15 cellular contexts compared by ENCODE assay signal in the genomic region with DNA sequence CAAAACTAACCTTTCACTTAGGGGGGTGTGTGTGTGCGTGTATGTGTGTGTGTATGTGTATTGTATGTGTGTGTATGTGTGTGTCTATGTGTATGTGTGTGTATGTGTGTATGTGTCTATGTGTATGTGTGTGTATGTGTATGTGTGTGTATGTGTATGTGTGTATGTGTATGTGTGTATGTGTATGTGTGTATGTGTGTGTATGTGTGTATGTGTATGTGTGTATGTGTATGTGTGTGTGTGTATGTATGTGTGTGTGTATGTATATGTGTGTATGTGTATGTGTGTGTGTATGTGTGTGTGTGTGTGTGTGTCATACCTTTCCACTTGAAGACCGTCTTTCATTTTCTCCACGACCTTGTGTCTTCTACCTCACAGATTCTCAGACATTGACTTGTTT. TPM values are rescaled to one million over a fixed set of nuclear protein-coding genes. Genes with fewer than 3 reads are reported as not detected.
DNase-seq lines count a peak whose midpoint lies in the region; ATAC-seq, FAIRE-seq and TF ChIP-seq lines count a peak whose summit lies in the region.
"Had no signal": no experiment of that assay in that cellular context is flagged by ENCODE, and none has a peak within 500 bp of the region (broad histone marks: within the 10 kb centered on the region; RNA-seq: fewer than 3 reads in every experiment).

No MANE protein-coding gene starts in this region.

- intact Hi-C loops in CD4-positive, alpha-beta memory T cell (cut with micrococcal nuclease) = loop anchor here (1.0 to 5.0 kb wide), 2 partner anchors 48 to 63 kb away; no protein-coding TSS in a partner anchor

- peak overlapping the region in 1 of 7 donors; percentile 71 for H3K27ac Mint-ChIP-seq in CD4-positive, alpha-beta memory T cell
- peak overlapping the region in 1 of 2 donors; percentile 20 for H3K27ac Mint-ChIP-seq in T-cell
- peak overlapping the region in 2 of 6 donors; percentile 38 to 62 for H3K27ac Mint-ChIP-seq in immature natural killer cell
- H3K27ac Mint-ChIP-seq in HFFc6 = no peak overlapping the region
- H3K27ac Mint-ChIP-seq: activated CD8-positive, alpha-beta T cell treated with anti-CD3 and anti-CD28 coated beads, Interleukin-2, amount 10 ng/mL, durations not matched to agents 7 days and 5 days; activated T-helper 1 cell treated with anti-CD3 and anti-CD28 coated beads, Interleukin-12 subunit alpha, Interleukin-12 subunit beta, Interleukin-2, Interleukin-4 antibody, amounts not matched to agents 30 ng/mL and 10 ng/mL and 1 ng/mL, durations not matched to agents 14 hours and 24 hours and 36 hours had no signal

- peak overlapping the region in 5 of 8 donors; percentile 51 to 75 (median 68) for H3K4me3 Mint-ChIP-seq in CD4-positive, alpha-beta memory T cell
- H3K4me3 Mint-ChIP-seq in T-cell (peak overlapping the region in 2 of 3 donors; percentile 26 to 44), immature natural killer cell (peak overlapping the region in 4 of 5 donors; percentile 15 to 78 (median 52)), HFFc6 (no peak overlapping the region)
- H3K4me3 Mint-ChIP-seq: activated CD8-positive, alpha-beta T cell treated with anti-CD3 and anti-CD28 coated beads, Interleukin-2, amount 10 ng/mL, durations not matched to agents 7 days and 5 days; activated T-helper 1 cell treated with anti-CD3 and anti-CD28 coated beads, Interleukin-12 subunit alpha, Interleukin-12 subunit beta, Interleukin-2, Interleukin-4 antibody, amounts not matched to agents 30 ng/mL and 10 ng/mL and 1 ng/mL, durations not matched to agents 14 hours and 24 hours and 36 hours had no signal

- no peak for TF ChIP-seq CTCF in A549 (IDR thresholded peaks at IDR 0.05)
- no peak for TF ChIP-seq CTCF in HFFc6 (IDR thresholded peaks at IDR 0.05)

- CTCF ChIA-PET in A549 (lab: Yijun Ruan, JAX) (interaction anchor here (0.6 to 1.9 kb wide), 11 partner anchors 9 to 461 kb away, joined by 3 to 9 read pairs (median 3); partner anchors contain the start of gene RASGEF1C), T-cell (lab: Charles Lee) (no interaction called here)
- CTCF ChIA-PET in CD4-positive, alpha-beta memory T cell (lab: Charles Lee; ENCODE audit: partially characterized antibody) = interaction anchor here (1.0 kb wide), 1 partner anchor 9 kb away, joined by 3 read pairs; no protein-coding TSS in a partner anchor

- TF ChIP-seq RAD21 in A549 (conservative IDR thresholded peaks at IDR 0.05 in 1 of 2, IDR thresholded peaks at IDR 0.05 in 1 of 2) = no peak

- H3K36me3 ChIP-seq in CD4-positive, alpha-beta memory T cell (ENCODE audit: insufficient read depth, low read length) = no peaks in the 10 kb centered on the region
- H3K36me3 ChIP-seq: adrenal gland, neutrophil, thyroid gland had no signal

- no peaks in the 10 kb centered on the region for H3K4me1 ChIP-seq in A549
- H3K4me1 ChIP-seq in CD4-positive, alpha-beta memory T cell (ENCODE audit: insufficient read depth, low read length) = peaks cover 10% of the 10 kb centered on the region
- H3K4me1 ChIP-seq: adrenal gland had no signal

- TF ChIP-seq EP300 in A549 (IDR thresholded peaks at IDR 0.05) = no peak

- no peaks in the 10 kb centered on the region for H3K9me3 Mint-ChIP-seq in CD4-positive, alpha-beta memory T cell
- H3K9me3 Mint-ChIP-seq in T-cell = no peaks in the 10 kb centered on the region
- no peaks in the 10 kb centered on the region for H3K9me3 Mint-ChIP-seq in immature natural killer cell
- H3K9me3 Mint-ChIP-seq in HFFc6 = peaks cover 11% of the 10 kb centered on the region; the same call in 1 of the 2 replicates
- H3K9me3 Mint-ChIP-seq: activated T-helper 1 cell treated with anti-CD3 and anti-CD28 coated beads, Interleukin-12 subunit alpha, Interleukin-12 subunit beta, Interleukin-2, Interleukin-4 antibody, amounts not matched to agents 30 ng/mL and 10 ng/mL and 1 ng/mL, durations not matched to agents 14 hours and 24 hours and 36 hours had no signal

- no peak; a peak in 1 of 6 replicates for ATAC-seq in A549
- peak in 1 of 4 experiments; percentile 19 for ATAC-seq in T-cell (replicated peaks in 1 of 4)
- no peak for ATAC-seq in GM21717 (IDR thresholded peaks at IDR 0.05; ENCODE audit: unreplicated experiment)

- FAIRE-seq in A549 (lab: Jason Lieb, UNC) (peak; percentile 36), RCC 7860 (lab: Jason Lieb, UNC) (no peak)

- TF ChIP-seq POLR2A in A549 (IDR thresholded peaks at IDR 0.05; ENCODE audit: low read length) = no peak

- POLR2A ChIA-PET in A549 (lab: Yijun Ruan, JAX) = no interaction called here
- POLR2A ChIA-PET in CD4-positive, alpha-beta memory T cell (lab: Charles Lee; ENCODE audit: partially characterized antibody) = no interaction called here
- POLR2A ChIA-PET in T-cell (lab: Charles Lee) = no interaction called here

- no peaks in the 10 kb centered on the region for H3K36me3 Mint-ChIP-seq in CD4-positive, alpha-beta memory T cell
- H3K36me3 Mint-ChIP-seq in T-cell = no peaks in the 10 kb centered on the region
- H3K36me3 Mint-ChIP-seq in immature natural killer cell = no peaks in the 10 kb centered on the region
- no peaks in the 10 kb centered on the region for H3K36me3 Mint-ChIP-seq in HFFc6 (ENCODE audit: low read depth)

- no peaks in the 10 kb centered on the region for H3K27me3 ChIP-seq in CD4-positive, alpha-beta memory T cell (ENCODE audit: insufficient read depth, low read length)

- no peak for DNase-seq in A549 (ENCODE audit: low read depth in 1 of 2, low spot score in 1 of 2)
- no peak for DNase-seq in CD4-positive, alpha-beta memory T cell
- DNase-seq in T-cell = no peak
- DNase-seq in immature natural killer cell = no peak
- no peak for DNase-seq in activated gamma-delta T cell treated with Interleukin-2 at 50 U/mL for 16 hours
- DNase-seq in RCC 7860 (ENCODE audit: low spot score) = no peak
- no peak for DNase-seq in HFFc6
- DNase-seq: NCI-H524 treated with DMSO at 0.1 percent for 48 hours had no signal

- H3K4me2 ChIP-seq in A549 = 0 out of 3 replicates have a peak overlapping the region, but pooled peaks have one; percentile 37

- H3K9me3 ChIP-seq in A549 = no peaks in the 10 kb centered on the region
- H3K9me3 ChIP-seq in CD4-positive, alpha-beta memory T cell (ENCODE audit: control insufficient read depth in 1 of 2, low read length in 2 of 2) = no peaks in the 10 kb centered on the region
- H3K9me3 ChIP-seq: adrenal gland, neutrophil, thyroid gland had no signal

- H3K4me1 Mint-ChIP-seq in CD4-positive, alpha-beta memory T cell = peaks cover 13 to 17% (median 14%) of the 10 kb centered on the region in 4 donors
- H3K4me1 Mint-ChIP-seq in T-cell (peaks cover 11 to 22% (median 19%) of the 10 kb centered on the region in 3 donors), immature natural killer cell (peaks cover 11 to 14% of the 10 kb centered on the region in 2 donors), HFFc6 (ENCODE audit: low read depth) (no peaks in the 10 kb centered on the region)

- 80% methylated on average over 3 of the region's 3 CpGs for WGBS in A549 (ENCODE audit: missing lambda C conversion rate)

- H3K4me3 ChIP-seq in A549 = no peak overlapping the region
- H3K4me3 ChIP-seq in CD4-positive, alpha-beta memory T cell (ENCODE audit: low read length in 2 of 2) = no peak overlapping the region
- H3K4me3 ChIP-seq: adrenal gland, thyroid gland had no signal

- H3K27ac ChIP-seq in A549 = no peak overlapping the region
- no peak overlapping the region for H3K27ac ChIP-seq in CD4-positive, alpha-beta memory T cell (ENCODE audit: low read depth, low read length)
- H3K27ac ChIP-seq: adrenal gland, neutrophil, thyroid gland had no signal

- H3K27me3 Mint-ChIP-seq in CD4-positive, alpha-beta memory T cell = peaks cover 5 to 11% of the 10 kb centered on the region in 2 donors
- H3K27me3 Mint-ChIP-seq in T-cell = peaks cover 8 to 13% of the 10 kb centered on the region in 2 donors
- peaks cover under 1 to 9% (median 3%) of the 10 kb centered on the region in 3 donors for H3K27me3 Mint-ChIP-seq in immature natural killer cell (ENCODE audit: low read depth in 3 of 3)
- peaks cover 5% of the 10 kb centered on the region for H3K27me3 Mint-ChIP-seq in HFFc6 (ENCODE audit: insufficient read depth)

TF ChIP-seq in A549, 52 proteins besides CTCF, POLR2A, EP300 and RAD21:
- TF ChIP-seq TFCP2L1 (CRISPR knock-in tag; IDR thresholded peaks at IDR 0.05) (no peak), RCOR1 (IDR thresholded peaks at IDR 0.05; ENCODE audit: low read depth, low read length) (no peak), FOSB (CRISPR knock-in tag; IDR thresholded peaks at IDR 0.05) (no peak), CBX2 (IDR thresholded peaks at IDR 0.05; ENCODE audit: borderline replicate concordance, low read depth) (no peak), CBX8 (IDR thresholded peaks at IDR 0.05) (no peak), GATA3 (IDR thresholded peaks at IDR 0.05; ENCODE audit: borderline replicate concordance) (no peak), HES2 (IDR thresholded peaks at IDR 0.05) (no peak)
- TF ChIP-seq, protein P1, sequence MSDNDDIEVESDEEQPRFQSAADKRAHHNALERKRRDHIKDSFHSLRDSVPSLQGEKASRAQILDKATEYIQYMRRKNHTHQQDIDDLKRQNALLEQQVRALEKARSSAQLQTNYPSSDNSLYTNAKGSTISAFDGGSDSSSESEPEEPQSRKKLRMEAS (IDR thresholded peaks at IDR 0.05) = no peak

RNA-seq across cellular contexts. Expression of gene FLT4, which starts 20.8 kb away (rescaled TPM):
- polyA plus RNA-seq in A549 (2011; rRNA removed) (1.7 and 2.0 TPM in 2 replicates), A549 (2017; fragmentation: RNase III; extraction: RNeasy Plus Mini Kit Qiagen cat#74134 plus additional on column Dnase treatment) (2.1 to 3.0 TPM (median 2.6 TPM) in 3 replicates), immature natural killer cell (under 1 TPM in 1 of 3 donors, not detected in 2; 0.37 TPM)
- polyA plus RNA-seq in A549 (2012; cell fraction: cytosol; rRNA removed) = 4.2 and 5.2 TPM in 2 replicates
- 17.4 and 22.7 TPM in 2 replicates for polyA plus RNA-seq in A549 (2012; cell fraction: nucleus; rRNA removed)
- 2.5 and 4.5 TPM in 2 replicates for polyA minus RNA-seq in A549 (2011; rRNA and poly(A)+ RNA removed)
- total RNA-seq in CD4-positive, alpha-beta memory T cell = 10 to 100 TPM in 1 of 2 experiments, 1 to 10 TPM in 1; 6.9 to 10.3 TPM
- 1 to 10 TPM in 1 of 2 donors, not detected in 1; 1.2 TPM for polyA plus RNA-seq in CD4-positive, alpha-beta memory T cell
- 10 to 100 TPM in 1 of 5 donors, 1 to 10 TPM in 4; 5.0 to 11.6 (median 8.6) TPM for total RNA-seq in T-cell
- not detected for total RNA-seq in HFFc6 (2021; fragmentation: NEBNext Ultra II Directional; extraction: Animal tissue kit (Norgen Biotek cat#: 25700))
- total RNA-seq: Calu3 had no signal

Comparison
In these comparisons a context has a peak if more than half of its experiments do, and no peak if none do; other contexts are left out.
1. RNA of gene FLT4, which starts 20.8 kb away (total RNA-seq): 6.9 to 10.3 TPM in CD4-positive, alpha-beta memory T cell and 5.0 to 11.6 TPM in T-cell; not detected in HFFc6; every median in the first group is over 4 times any median in the second.
2. CTCF ChIA-PET loops: an anchor here in A549 (0.6 to 1.9 kb wide) and CD4-positive, alpha-beta memory T cell (1.0 kb wide); none called in T-cell.